Comparison of ENCODE assay signal across 19 cellular contexts in genomic region chr10:106023329-106023728, GRCh38.
"Had no signal": no experiment of that assay in that cellular context is flagged by ENCODE, and none has a peak within 500 bp of the region (broad histone marks: within the 10 kb centered on the region; RNA-seq: fewer than 3 reads in every experiment).

No MANE protein-coding gene starts in this region.

- ATAC-seq: esophagus mucosa; gastrocnemius medialis; left lobe of liver; mucosa of descending colon; naive thymus-derived CD4-positive, alpha-beta T cell; sciatic nerve; stimulated activated naive CD8-positive, alpha-beta T cell treated with anti-CD3 and anti-CD28 coated beads, Interleukin-15, amount 100 ng/mL, for 72 hours; upper lobe of right lung had no signal

- DNase-seq: effector CD8-positive, alpha-beta T cell; endodermal cell; foreskin fibroblast; gastrocnemius medialis; head of caudate nucleus; mucosa of descending colon; naive thymus-derived CD4-positive, alpha-beta T cell; stimulated activated CD4-positive, alpha-beta T cell treated with anti-CD3 and anti-CD28 coated beads, Interleukin-12 subunit alpha, Interleukin-12 subunit beta, amount 100 ng/mL, for 4 hours; stimulated activated CD4-positive, alpha-beta T cell treated with anti-CD3 and anti-CD28 coated beads, Interleukin-1b, Interleukin-23, amount 100 ng/mL, for 48 hours; stimulated activated CD4-positive, alpha-beta T cell treated with anti-CD3 and anti-CD28 coated beads, Interleukin-4, amount 100 ng/mL, for 1 hour; stimulated activated CD8-positive, alpha-beta memory T cell treated with anti-CD3 and anti-CD28 coated beads, Interleukin-4, amount 100 ng/mL, for 48 hours; stimulated activated naive CD4-positive, alpha-beta T cell; stimulated activated naive CD8-positive, alpha-beta T cell treated with anti-CD3 and anti-CD28 coated beads, Interleukin-15, amount 100 ng/mL, for 72 hours; transverse colon; upper lobe of right lung; uterus had no signal
